In the genomic region with DNA sequence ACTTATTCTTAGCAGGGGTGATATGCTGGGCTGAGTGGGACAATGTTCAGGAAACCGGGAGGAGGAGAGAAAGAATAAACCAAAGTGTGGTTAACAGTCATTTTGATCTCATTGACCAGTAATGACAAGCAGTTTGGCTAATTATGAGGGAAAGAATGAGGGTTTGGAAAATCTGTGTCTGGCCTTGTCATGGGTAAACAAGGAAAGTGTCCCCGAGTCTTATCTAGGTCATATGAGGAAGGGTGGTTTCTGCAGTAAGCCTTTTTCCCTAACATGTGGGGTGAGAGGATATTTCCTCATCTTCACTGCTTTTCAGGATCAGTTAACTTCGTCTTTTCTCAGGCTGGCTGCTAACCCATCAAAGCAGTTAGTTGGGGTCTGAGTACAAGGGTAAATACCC, we compare ENCODE assay signal across 13 cellular contexts.
"Had no signal": no experiment of that assay in that cellular context is flagged by ENCODE, and none has a peak within 500 bp of the region (broad histone marks: within the 10 kb centered on the region; RNA-seq: fewer than 3 reads in every experiment).

No MANE protein-coding gene starts in this region.

- H3K36me3 Mint-ChIP-seq: activated naive CD8-positive, alpha-beta T cell treated with anti-CD3 and anti-CD28 coated beads, Interleukin-2, amount 10 ng/mL, durations not matched to agents 7 days and 5 days had no signal

- H3K4me3 Mint-ChIP-seq: activated CD4-positive, alpha-beta memory T cell treated with anti-CD3 and anti-CD28 coated beads, Interleukin-2, amount 10 ng/mL, durations not matched to agents 7 days and 5 days; activated CD4-positive, alpha-beta T cell treated with anti-CD3 and anti-CD28 coated beads for 36 hours; activated naive CD8-positive, alpha-beta T cell treated with anti-CD3 and anti-CD28 coated beads, Interleukin-2, amount 10 ng/mL, durations not matched to agents 7 days and 5 days; neural crest cell had no signal

- H3K9me3 Mint-ChIP-seq: activated CD4-positive, alpha-beta memory T cell treated with anti-CD3 and anti-CD28 coated beads, Interleukin-2, amount 10 ng/mL, durations not matched to agents 7 days and 5 days; activated naive CD8-positive, alpha-beta T cell treated with anti-CD3 and anti-CD28 coated beads, Interleukin-2, amount 10 ng/mL, durations not matched to agents 7 days and 5 days had no signal

- H3K27ac Mint-ChIP-seq: activated CD4-positive, alpha-beta memory T cell treated with anti-CD3 and anti-CD28 coated beads, Interleukin-2, amount 10 ng/mL, durations not matched to agents 7 days and 5 days; activated CD4-positive, alpha-beta T cell treated with anti-CD3 and anti-CD28 coated beads for 36 hours; activated naive CD8-positive, alpha-beta T cell treated with anti-CD3 and anti-CD28 coated beads, Interleukin-2, amount 10 ng/mL, durations not matched to agents 7 days and 5 days had no signal

- DNase-seq: activated CD4-positive, alpha-beta memory T cell treated with anti-CD3 and anti-CD28 coated beads, Interleukin-2, amount 10 ng/mL, durations not matched to agents 7 days and 5 days; activated CD4-positive, alpha-beta T cell treated with anti-CD3 and anti-CD28 coated beads for 36 hours; activated naive CD8-positive, alpha-beta T cell treated with anti-CD3 and anti-CD28 coated beads, Interleukin-2, amount 10 ng/mL, durations not matched to agents 7 days and 5 days; activated T-cell treated with anti-CD3 and anti-CD28 coated beads, Interleukin-2, amount 50 U/mL, for 48 hours; heart left ventricle; left ventricle myocardium inferior; mesendoderm; sigmoid colon; stimulated activated CD4-positive, alpha-beta T cell treated with anti-CD3 and anti-CD28 coated beads, Interleukin-12 subunit alpha, Interleukin-12 subunit beta, amount 100 ng/mL, for 4 hours; stimulated activated naive CD4-positive, alpha-beta T cell treated with Interleukin-2 at 50 U/mL for 16 hours; T-helper 2 cell; trophoblast cell had no signal

- H3K4me1 Mint-ChIP-seq: activated CD4-positive, alpha-beta memory T cell treated with anti-CD3 and anti-CD28 coated beads, Interleukin-2, amount 10 ng/mL, durations not matched to agents 7 days and 5 days; activated CD4-positive, alpha-beta T cell treated with anti-CD3 and anti-CD28 coated beads for 36 hours; activated naive CD8-positive, alpha-beta T cell treated with anti-CD3 and anti-CD28 coated beads, Interleukin-2, amount 10 ng/mL, durations not matched to agents 7 days and 5 days; neural crest cell had no signal
